31 cellular contexts compared by ENCODE assay signal in the genomic region with DNA sequence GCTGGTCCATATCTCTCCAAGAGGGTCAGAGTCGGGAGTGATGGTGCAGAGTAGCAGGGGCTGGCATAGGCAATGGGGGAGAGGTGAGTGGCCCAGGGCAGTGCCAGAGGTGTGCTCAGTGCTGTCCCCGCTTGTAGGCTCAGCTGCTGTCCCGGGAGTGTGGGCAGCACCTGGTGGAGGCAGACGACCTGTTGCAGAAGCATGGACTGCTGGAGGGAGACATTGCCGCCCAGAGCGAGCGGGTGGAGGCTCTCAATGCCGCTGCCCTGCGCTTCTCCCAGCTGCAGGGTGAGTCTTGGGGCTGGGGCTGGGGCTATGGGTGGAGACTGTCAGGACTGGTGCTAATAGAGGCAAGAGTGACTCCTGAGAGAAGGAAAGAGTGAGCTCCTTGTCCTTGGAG.
"Had no signal": no experiment of that assay in that cellular context is flagged by ENCODE, and none has a peak within 500 bp of the region (broad histone marks: within the 10 kb centered on the region; RNA-seq: fewer than 3 reads in every experiment).

No MANE protein-coding gene starts in this region.

- H3K36me3 ChIP-seq: brain microvascular endothelial cell, heart right ventricle, WERI-Rb-1 had no signal

- ATAC-seq: activated CD4-positive, CD25-positive, alpha-beta regulatory T cell treated with anti-CD3 and anti-CD28 coated beads, Interleukin-2, amount 50 U/mL, for 24 hours; activated CD8-positive, alpha-beta T cell treated with anti-CD3 and anti-CD28 coated beads for 36 hours; activated T-cell treated with anti-CD3 and anti-CD28 coated beads, Interleukin-2, amount 50 U/mL, for 4 hours; activated T-helper 17 cell treated with anti-CD3 and anti-CD28 coated beads, Interleukin-2, amount 50 U/mL, for 72 hours; effector memory CD8-positive, alpha-beta T cell; foreskin keratinocyte; gastroesophageal sphincter; heart right ventricle had no signal

- DNase-seq: activated B cell treated with CpG ODN at 0.5 μM for 24 hours; activated CD4-positive, alpha-beta T cell treated with anti-CD3 and anti-CD28 coated beads for 48 hours; activated CD4-positive, alpha-beta T cell treated with anti-CD3 and anti-CD28 coated beads, Interleukin-2, amount 50 U/mL, for 1 hour; activated CD4-positive, alpha-beta T cell treated with anti-CD3 and anti-CD28 coated beads, Interleukin-2, amount 50 U/mL, for 48 hours; activated CD8-positive, alpha-beta memory T cell treated with anti-CD3 and anti-CD28 coated beads for 24 hours; activated CD8-positive, alpha-beta T cell treated with anti-CD3 and anti-CD28 coated beads for 36 hours; activated effector memory CD4-positive, alpha-beta T cell treated with Interleukin-2 at 50 U/mL for 16 hours; activated gamma-delta T cell treated with Interleukin-2 at 50 U/mL for 16 hours; activated naive CD4-positive, alpha-beta T cell treated with anti-CD3 and anti-CD28 coated beads, Interleukin-2, amount 50 U/mL, for 16 hours; activated naive CD4-positive, alpha-beta T cell treated with Interleukin-2 at 50 U/mL for 16 hours; activated T-cell treated with anti-CD3 and anti-CD28 coated beads, Interleukin-2, amount 50 U/mL, for 4 hours; amniotic stem cell; anterior cingulate cortex; brain microvascular endothelial cell; caudate nucleus; cortex of kidney; dermis blood vessel endothelial cell; effector CD4-positive, alpha-beta T cell; effector memory CD8-positive, alpha-beta T cell; erythroblast; foreskin keratinocyte; heart right ventricle; T1000; WERI-Rb-1 had no signal

- H3K4me1 ChIP-seq: esophagus muscularis mucosa, foreskin keratinocyte, gastroesophageal sphincter, heart right ventricle had no signal

- H3K4me2 ChIP-seq: hepatocyte had no signal

- H3K4me3 ChIP-seq: esophagus muscularis mucosa, gastroesophageal sphincter, heart right ventricle, hepatocyte had no signal

- H3K9me3 ChIP-seq: esophagus muscularis mucosa, gastroesophageal sphincter, heart right ventricle had no signal

- H3K27me3 ChIP-seq: esophagus muscularis mucosa had no signal

- H3K27ac ChIP-seq: brain microvascular endothelial cell, esophagus muscularis mucosa, foreskin keratinocyte, gastroesophageal sphincter, heart right ventricle, hepatocyte, WERI-Rb-1 had no signal

- FAIRE-seq: astrocyte, colon had no signal

- H2AFZ ChIP-seq: hepatocyte had no signal

- H3K79me2 ChIP-seq: hepatocyte had no signal
